In genomic region chr5:159963967-159964366, GRCh38 we compare ENCODE assay signal across 6 cellular contexts. TPM values are rescaled to one million over a fixed set of nuclear protein-coding genes. Genes with fewer than 3 reads are reported as not detected.
"Had no signal": no experiment of that assay in that cellular context is flagged by ENCODE, and none has a peak within 500 bp of the region (broad histone marks: within the 10 kb centered on the region; RNA-seq: fewer than 3 reads in every experiment).

No MANE protein-coding gene starts in this region.

- H3K4me3 ChIP-seq: K562 had no signal

- H3K9me3 Mint-ChIP-seq: IgD-negative memory B cell had no signal

- H3K36me3 Mint-ChIP-seq: IgD-negative memory B cell had no signal

- DNase-seq: IMR-90 had no signal

- H3K4me3 Mint-ChIP-seq: IgD-negative memory B cell had no signal

- H3K27ac ChIP-seq: HL-60 had no signal

- ATAC-seq: HepG2, K562 had no signal

RNA-seq across cellular contexts. Expression of gene ADRA1B, which starts 47.7 kb away (rescaled TPM):
- total RNA-seq: HepG2, HT-29, K562 had no signal
- polyA plus RNA-seq: HepG2, IgD-negative memory B cell, K562 had no signal
